Comparison of ENCODE assay signal across 8 cellular contexts in genomic region chr1:151990058-151990855, GRCh38. TPM values are rescaled to one million over a fixed set of nuclear protein-coding genes. Genes with fewer than 3 reads are reported as not detected.
DNase-seq lines count a peak whose midpoint lies in the region; ATAC-seq and TF ChIP-seq lines count a peak whose summit lies in the region.

No MANE protein-coding gene starts in this region.

- peak overlapping the region in 1 of 2 experiments; percentile 48 for H3K18ac ChIP-seq in mesenchymal stem cell (ENCODE audit: low read depth in 1 of 2, low read length in 2 of 2)

- H3K4me2 ChIP-seq in mesenchymal stem cell (ENCODE audit: low read length, poor library complexity, severe bottlenecking), result peak overlapping the region; percentile 58

- H3K4me1 ChIP-seq in mesenchymal stem cell (ENCODE audit: control insufficient read depth, insufficient read depth, low read depth, low read length), result peaks cover 19% of the 10 kb centered on the region

- peaks cover 77% of the 10 kb centered on the region for H3K4me1 Mint-ChIP-seq in stimulated activated naive CD8-positive, alpha-beta T cell treated with anti-CD3 and anti-CD28 coated beads, Interleukin-15, Interleukin-2, amounts not matched to agents 100 ng/mL and 50 ng/mL, for 24 hours (ENCODE audit: low read depth)
- H3K4me1 Mint-ChIP-seq in brain, result peaks cover 53% of the 10 kb centered on the region

- peak overlapping the region; percentile 38 for H3K4me3 Mint-ChIP-seq in stimulated activated naive CD8-positive, alpha-beta T cell treated with anti-CD3 and anti-CD28 coated beads, Interleukin-15, Interleukin-2, amounts not matched to agents 100 ng/mL and 50 ng/mL, for 24 hours
- H3K4me3 Mint-ChIP-seq in brain, result peak overlapping the region in 4 of 5 experiments; percentile 31 to 87 (median 60)

- no peaks in the 10 kb centered on the region for H3K9me3 Mint-ChIP-seq in stimulated activated naive CD8-positive, alpha-beta T cell treated with anti-CD3 and anti-CD28 coated beads, Interleukin-15, Interleukin-2, amounts not matched to agents 100 ng/mL and 50 ng/mL, for 24 hours
- no peaks in the 10 kb centered on the region for H3K9me3 Mint-ChIP-seq in brain

- intact Hi-C loops in posterior vena cava (cut with DNase I), result no loop called here

- no peak overlapping the region for H3K14ac ChIP-seq in mesenchymal stem cell (ENCODE audit: low read length in 2 of 2)

- H3K9ac ChIP-seq in mesenchymal stem cell (ENCODE audit: low read length), result peak overlapping the region; percentile 100

- no peak overlapping the region for H3K23ac ChIP-seq in mesenchymal stem cell (ENCODE audit: low read length in 2 of 2)

- no peak overlapping the region for H2AFZ ChIP-seq in mesenchymal stem cell (ENCODE audit: low read depth, low read length)

- H2BK12ac ChIP-seq in mesenchymal stem cell (ENCODE audit: low read length in 2 of 2), result no peak overlapping the region

- H2BK5ac ChIP-seq in mesenchymal stem cell (ENCODE audit: low read depth, low read length, poor library complexity, severe bottlenecking), result no peak overlapping the region

- no peak for DNase-seq in stimulated activated naive CD8-positive, alpha-beta T cell treated with anti-CD3 and anti-CD28 coated beads, Interleukin-15, Interleukin-2, amounts not matched to agents 100 U/mL and 50 U/mL, for 24 hours
- DNase-seq in mesenchymal stem cell (peak; percentile 60), DMS 273 (lab: John Stamatoyannopoulos, UW; ENCODE audit: unreplicated experiment) (no peak), posterior vena cava (ENCODE audit: low spot score) (no peak), NCI-H1105 treated with DMSO at 0.1 percent for 48 hours (lab: John Stamatoyannopoulos, UW) (no peak), GM19240 (ENCODE audit: insufficient read length, low spot score) (no peak)

- H3K36me3 ChIP-seq in mesenchymal stem cell (ENCODE audit: control insufficient read depth in 1 of 2, insufficient read depth in 2 of 2, low read depth in 1 of 2, low read length in 2 of 2), result peaks cover 0 to 28% of the 10 kb centered on the region in 2 experiments

- H2BK15ac ChIP-seq in mesenchymal stem cell (ENCODE audit: low read depth, poor library complexity, severe bottlenecking), result peak overlapping the region; percentile 73

- H3K27me3 ChIP-seq in mesenchymal stem cell (ENCODE audit: control insufficient read depth in 1 of 2, insufficient read depth in 1 of 2, low read length in 2 of 2), result no peaks in the 10 kb centered on the region

- WGBS in mesenchymal stem cell, result 50% methylated on average over 4 of the region's 5 CpGs

- no peaks in the 10 kb centered on the region for H3K27me3 Mint-ChIP-seq in stimulated activated naive CD8-positive, alpha-beta T cell treated with anti-CD3 and anti-CD28 coated beads, Interleukin-15, Interleukin-2, amounts not matched to agents 100 ng/mL and 50 ng/mL, for 24 hours
- peaks cover 65% of the 10 kb centered on the region for H3K27me3 Mint-ChIP-seq in brain

- no peak overlapping the region for H2BK120ac ChIP-seq in mesenchymal stem cell (ENCODE audit: low read depth, low read length)

- H4K8ac ChIP-seq in mesenchymal stem cell (ENCODE audit: low read length), result no peak overlapping the region

- no peak overlapping the region for H3K4ac ChIP-seq in mesenchymal stem cell (ENCODE audit: low read depth in 1 of 2, low read length in 2 of 2)

- peak overlapping the region; percentile 12 for H2AK5ac ChIP-seq in mesenchymal stem cell (ENCODE audit: low read length, severe bottlenecking)

- no peak overlapping the region for H4K91ac ChIP-seq in mesenchymal stem cell (ENCODE audit: low read length)

- H3K79me1 ChIP-seq in mesenchymal stem cell (replicated peaks; ENCODE audit: low read length, poor library complexity, severe bottlenecking), result peaks cover under 1% of the 10 kb centered on the region

- peak overlapping the region; percentile 61 for H3K27ac Mint-ChIP-seq in stimulated activated naive CD8-positive, alpha-beta T cell treated with anti-CD3 and anti-CD28 coated beads, Interleukin-15, Interleukin-2, amounts not matched to agents 100 ng/mL and 50 ng/mL, for 24 hours
- peak overlapping the region in 1 of 5 experiments; percentile 76 for H3K27ac Mint-ChIP-seq in brain

- no peak for TF ChIP-seq CTCF in brain (conservative IDR thresholded peaks at IDR 0.05)

- H3K36me3 Mint-ChIP-seq in stimulated activated naive CD8-positive, alpha-beta T cell treated with anti-CD3 and anti-CD28 coated beads, Interleukin-15, Interleukin-2, amounts not matched to agents 100 ng/mL and 50 ng/mL, for 24 hours (ENCODE audit: low read depth), result peaks cover 30% of the 10 kb centered on the region
- no peaks in the 10 kb centered on the region for H3K36me3 Mint-ChIP-seq in brain

- peak overlapping the region; percentile 96 for H3K27ac ChIP-seq in mesenchymal stem cell (ENCODE audit: low read length, poor library complexity, severe bottlenecking)

- H3K9me3 ChIP-seq in mesenchymal stem cell (ENCODE audit: control insufficient read depth, low read length), result no peaks in the 10 kb centered on the region

- H3K4me3 ChIP-seq in mesenchymal stem cell (ENCODE audit: insufficient read depth in 1 of 2, low read depth in 1 of 2, low read length in 2 of 2), result peak overlapping the region in 1 of 2 experiments; percentile 97

- no peak for ATAC-seq in stimulated activated naive CD8-positive, alpha-beta T cell treated with anti-CD3 and anti-CD28 coated beads, Interleukin-15, Interleukin-2, amounts not matched to agents 100 U/mL and 50 U/mL, for 24 hours

RNA-seq across cellular contexts. Expression of gene S100A10, which starts 3.4 kb away (rescaled TPM):
- polyA plus RNA-seq in brain (ENCODE audit: insufficient read depth, low read depth, low replicate concordance), result 28.7 TPM
- polyA plus RNA-seq in mesenchymal stem cell (2013, experiment 1 of 2), result 743 TPM
- 740 TPM for polyA plus RNA-seq in mesenchymal stem cell (2013, experiment 2 of 2)
- 100 to 1,000 TPM; 244 to 281 TPM for total RNA-seq in posterior vena cava

RNA-seq across cellular contexts. Expression of gene S100A11, which starts 46.5 kb away (rescaled TPM):
- 56.7 TPM for polyA plus RNA-seq in brain (ENCODE audit: insufficient read depth, low read depth, low replicate concordance)
- polyA plus RNA-seq in mesenchymal stem cell (2013, experiment 1 of 2), result 2,510 TPM
- 2,559 TPM for polyA plus RNA-seq in mesenchymal stem cell (2013, experiment 2 of 2)
- total RNA-seq in posterior vena cava, result 100 to 1,000 TPM; 406 to 484 TPM
